13 cellular contexts compared by ENCODE assay signal in the genomic region with DNA sequence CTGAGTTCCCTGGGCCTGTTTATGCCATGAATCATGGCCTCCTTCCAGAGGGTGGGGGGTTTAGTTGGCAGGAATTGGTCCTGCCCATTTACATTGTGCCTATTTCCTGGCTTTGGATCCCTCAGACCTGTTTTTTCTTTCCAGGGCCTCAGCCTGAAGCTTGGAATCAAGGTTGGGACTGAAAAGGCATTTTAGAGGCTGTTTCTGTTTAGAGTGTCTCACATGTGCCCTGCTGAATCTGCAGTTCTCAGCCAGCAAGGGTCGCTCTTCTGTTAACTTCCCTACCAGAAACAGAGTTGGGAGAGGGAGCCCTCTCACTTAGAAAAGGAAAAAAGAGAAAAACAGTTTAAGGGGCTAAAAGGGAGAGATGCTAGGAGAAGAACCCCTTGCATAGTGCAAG.
DNase-seq lines count a peak whose midpoint lies in the region; ATAC-seq, FAIRE-seq and TF ChIP-seq lines count a peak whose summit lies in the region.
"Had no signal": no experiment of that assay in that cellular context is flagged by ENCODE, and none has a peak within 500 bp of the region (broad histone marks: within the 10 kb centered on the region; RNA-seq: fewer than 3 reads in every experiment).

No MANE protein-coding gene starts in this region.

- H3K9ac ChIP-seq in H1 (replicated peaks in 1 of 4; ENCODE audit: extremely low read depth in 1 of 4, low read depth in 3 of 4, low read length in 3 of 4) (no peak overlapping the region), mesenchymal stem cell (ENCODE audit: low read length) (no peak overlapping the region)

- H3K14ac ChIP-seq in H1 (ENCODE audit: insufficient read length): no peak overlapping the region
- H3K14ac ChIP-seq in mesenchymal stem cell (ENCODE audit: low read length in 2 of 2): no peak overlapping the region

- 67% methylated on average over 1 of the region's 1 CpG; no CpG with 5 or more reads in 1 of the 2 experiments for WGBS in H1 (ENCODE audit: extremely low coverage in 1 of 2, insufficient coverage in 1 of 2, insufficient read length in 1 of 2, insufficient replicate concordance in 2 of 2, low coverage in 1 of 2, low lambda C conversion rate in 2 of 2, missing lambda C conversion rate in 1 of 2), 2 experiments
- WGBS in mesenchymal stem cell: no CpG with 5 or more reads among the region's 1 CpG

- no peaks in the 10 kb centered on the region for H3K79me1 ChIP-seq in H1 (ENCODE audit: low read depth, low read length)
- H3K79me1 ChIP-seq in mesenchymal stem cell (replicated peaks; ENCODE audit: low read length, poor library complexity, severe bottlenecking): peaks cover 2% of the 10 kb centered on the region

- H3K36me3 ChIP-seq in H1 (ENCODE audit: control insufficient read depth in 2 of 4, insufficient read depth in 4 of 4, low read length in 3 of 4): no peaks in the 10 kb centered on the region
- peaks cover 0 to 15% of the 10 kb centered on the region in 2 experiments for H3K36me3 ChIP-seq in mesenchymal stem cell (ENCODE audit: control insufficient read depth in 1 of 2, insufficient read depth in 2 of 2, low read depth in 1 of 2, low read length in 2 of 2)
- H3K36me3 ChIP-seq: stomach had no signal

- TF ChIP-seq CTCF in H1 (IDR thresholded peaks at IDR 0.05; ENCODE audit: control extremely low read depth in 1 of 3, insufficient read depth in 1 of 3, low read depth in 1 of 3, low read length in 3 of 3): peak in 2 of 3 experiments; percentile 39 to 50; a peak in 3 of 4 replicates

- no peak for ATAC-seq in HG02642 (IDR thresholded peaks at IDR 0.05; ENCODE audit: poor library complexity, unreplicated experiment)
- ATAC-seq: activated CD8-positive, alpha-beta T cell treated with anti-CD3 and anti-CD28 coated beads, Interleukin-2, amount 10 ng/mL, durations not matched to agents 7 days and 5 days had no signal

- H2AK5ac ChIP-seq in H1 (ENCODE audit: low read depth, low read length) (no peak overlapping the region), mesenchymal stem cell (ENCODE audit: low read length, severe bottlenecking) (no peak overlapping the region)

- no peaks in the 10 kb centered on the region for H3K23me2 ChIP-seq in H1 (ENCODE audit: low read depth, low read length)

- H2BK15ac ChIP-seq in H1 (ENCODE audit: low read length) (no peak overlapping the region), mesenchymal stem cell (ENCODE audit: low read depth, poor library complexity, severe bottlenecking) (no peak overlapping the region)

- H3K27ac ChIP-seq in H1 (ENCODE audit: low read depth, low read length) (no peak overlapping the region), mesenchymal stem cell (ENCODE audit: low read length, poor library complexity, severe bottlenecking) (no peak overlapping the region)
- H3K27ac ChIP-seq: stomach had no signal

- CTCF ChIA-PET in H1 (lab: Charles Lee; ENCODE audit: partially characterized antibody): interaction anchor here (0.6 to 2.1 kb wide), 10 partner anchors 10 to 592 kb away, joined by 3 to 7 read pairs (median 4); no protein-coding TSS in a partner anchor

- FAIRE-seq in H1 (lab: Jason Lieb, UNC): no peak

- H3K4ac ChIP-seq in H1 (replicated peaks; ENCODE audit: insufficient read length, low read depth, low read length) (no peak overlapping the region), mesenchymal stem cell (ENCODE audit: low read depth in 1 of 2, low read length in 2 of 2) (peak overlapping the region in 1 of 2 experiments; percentile 24)

- POLR2A ChIA-PET in H1 (lab: Charles Lee; ENCODE audit: partially characterized antibody): no interaction called here

- H4K8ac ChIP-seq in H1 (ENCODE audit: extremely low read depth, insufficient read depth, low read length): no peak overlapping the region
- peak overlapping the region; percentile 36 for H4K8ac ChIP-seq in mesenchymal stem cell (ENCODE audit: low read length)

- H2BK5ac ChIP-seq in H1 (ENCODE audit: low read depth, low read length) (no peak overlapping the region; the same call in 1 of the 2 replicates), mesenchymal stem cell (ENCODE audit: low read depth, low read length, poor library complexity, severe bottlenecking) (no peak overlapping the region)

- H3K4me1 ChIP-seq in H1 (replicated peaks in 1 of 4; ENCODE audit: control insufficient read depth in 3 of 4, insufficient read depth in 4 of 4, low read length in 3 of 4) (peaks cover 0 to 3% (median 0%) of the 10 kb centered on the region in 4 experiments; a peak in 1 of 7 replicates), mesenchymal stem cell (ENCODE audit: control insufficient read depth, insufficient read depth, low read depth, low read length) (peaks cover 4% of the 10 kb centered on the region)
- H3K4me1 ChIP-seq: stomach had no signal

- H3K18ac ChIP-seq in H1 (ENCODE audit: extremely low read depth, low read length) (no peak overlapping the region), mesenchymal stem cell (ENCODE audit: low read depth in 1 of 2, low read length in 2 of 2) (no peak overlapping the region)

- H3K27me3 ChIP-seq in H1 (replicated peaks in 1 of 4; ENCODE audit: control insufficient read depth in 3 of 4, extremely low read depth in 1 of 4, insufficient read depth in 3 of 4, low read length in 3 of 4) (no peaks in the 10 kb centered on the region), mesenchymal stem cell (ENCODE audit: control insufficient read depth in 1 of 2, insufficient read depth in 1 of 2, low read length in 2 of 2) (no peaks in the 10 kb centered on the region)
- H3K27me3 ChIP-seq: stomach had no signal

- no peaks in the 10 kb centered on the region for H3K79me2 ChIP-seq in H1 (ENCODE audit: control insufficient read depth in 1 of 2, insufficient read depth in 2 of 2, low read length in 2 of 2)

- no peaks in the 10 kb centered on the region for H3K9me3 ChIP-seq in H1 (ENCODE audit: insufficient read depth in 2 of 2, low read depth in 1 of 2, low read length in 1 of 2)
- H3K9me3 ChIP-seq in mesenchymal stem cell (ENCODE audit: control insufficient read depth, low read length): no peaks in the 10 kb centered on the region
- H3K9me3 ChIP-seq: stomach had no signal

- no peak overlapping the region for H2BK20ac ChIP-seq in H1 (ENCODE audit: low read length)

- no peak for TF ChIP-seq POLR2A in H1 (IDR thresholded peaks at IDR 0.05; ENCODE audit: control extremely low read depth in 1 of 2, low read depth in 2 of 2, low read length in 2 of 2)

- H2AFZ ChIP-seq in H1 (ENCODE audit: low read length): peak overlapping the region; percentile 75; the same call in 1 of the 2 replicates
- H2AFZ ChIP-seq in mesenchymal stem cell (ENCODE audit: low read depth, low read length): no peak overlapping the region

- DNase-seq in ELR (ENCODE audit: low read depth): peak; percentile 27
- DNase-seq in NCI-H446 treated with DMSO at 0.1 percent for 48 hours (lab: John Stamatoyannopoulos, UW): peak; percentile 99
- DNase-seq in H1 (ENCODE audit: low read depth in 1 of 2, low spot score in 2 of 2): no peak
- peak; percentile 34 for DNase-seq in mesenchymal stem cell
- DNase-seq in SKM-1 (lab: John Stamatoyannopoulos, UW; ENCODE audit: unreplicated experiment): no peak
- DNase-seq in activated effector memory CD4-positive, alpha-beta T cell treated with anti-CD3 and anti-CD28 coated beads, Interleukin-2, amount 50 U/mL, for 16 hours: no peak
- DNase-seq in RPMI8226: no peak
- DNase-seq: activated CD8-positive, alpha-beta T cell treated with anti-CD3 and anti-CD28 coated beads, Interleukin-2, amount 10 ng/mL, durations not matched to agents 7 days and 5 days; GF-D8; NCI-H226; stimulated activated CD4-positive, alpha-beta T cell treated with anti-CD3 and anti-CD28 coated beads, Interleukin-1b, Interleukin-23, amount 100 ng/mL, for 48 hours; stomach had no signal

- TF ChIP-seq EP300 in H1 (IDR thresholded peaks at IDR 0.05; ENCODE audit: borderline replicate concordance in 1 of 2, low read depth in 2 of 2, low read length in 2 of 2): no peak

- H3K56ac ChIP-seq in H1 (replicated peaks; ENCODE audit: insufficient read length, low read depth, low read length): no peak overlapping the region

- H3K4me2 ChIP-seq in H1 (ENCODE audit: insufficient read depth in 1 of 2, low read depth in 2 of 2, low read length in 2 of 2): no peak overlapping the region
- no peak overlapping the region for H3K4me2 ChIP-seq in mesenchymal stem cell (ENCODE audit: low read length, poor library complexity, severe bottlenecking)

- H3K23ac ChIP-seq in H1 (ENCODE audit: insufficient read length) (no peak overlapping the region), mesenchymal stem cell (ENCODE audit: low read length in 2 of 2) (no peak overlapping the region)

- H4K20me1 ChIP-seq in H1 (replicated peaks in 1 of 2; ENCODE audit: control insufficient read depth in 1 of 2, insufficient read depth in 2 of 2, low read length in 2 of 2): no peaks in the 10 kb centered on the region

- H4K5ac ChIP-seq in H1 (ENCODE audit: insufficient read length, low read depth, low read length): no peak overlapping the region

- peak; percentile 63 to 67 for TF ChIP-seq RAD21 in H1 (IDR thresholded peaks at IDR 0.05 in 1 of 2, conservative IDR thresholded peaks at IDR 0.05 in 1 of 2; ENCODE audit: low read depth in 2 of 2, low read length in 2 of 2)

- H3K4me3 ChIP-seq in H1 (ENCODE audit: extremely low read depth in 1 of 4, insufficient read depth in 2 of 4, low read depth in 3 of 4, low read length in 4 of 4) (no peak overlapping the region), mesenchymal stem cell (ENCODE audit: insufficient read depth in 1 of 2, low read depth in 1 of 2, low read length in 2 of 2) (no peak overlapping the region)
- H3K4me3 ChIP-seq: stomach had no signal

- H2BK12ac ChIP-seq in H1 (ENCODE audit: low read depth, low read length) (no peak overlapping the region), mesenchymal stem cell (ENCODE audit: low read length in 2 of 2) (peak overlapping the region; percentile 14 to 18)

- H2BK120ac ChIP-seq in H1 (replicated peaks; ENCODE audit: low read depth, low read length) (no peak overlapping the region), mesenchymal stem cell (ENCODE audit: low read depth, low read length) (no peak overlapping the region)

- H4K91ac ChIP-seq in H1 (replicated peaks; ENCODE audit: insufficient read length, low read length) (no peak overlapping the region), mesenchymal stem cell (ENCODE audit: low read length) (no peak overlapping the region)

TF ChIP-seq in H1, 55 proteins besides CTCF, POLR2A, EP300 and RAD21 (continues in another document):
- TF ChIP-seq ASH2L (IDR thresholded peaks at IDR 0.05; ENCODE audit: low read length): no peak
- TF ChIP-seq PHF8 (conservative IDR thresholded peaks at IDR 0.05; ENCODE audit: low read depth, low read length): no peak
- no peak for TF ChIP-seq CREB1 (IDR thresholded peaks at IDR 0.05)
- no peak for TF ChIP-seq CBX5 (IDR thresholded peaks at IDR 0.05; ENCODE audit: low read depth, low read length)
- no peak for TF ChIP-seq SRF (IDR thresholded peaks at IDR 0.05; ENCODE audit: low read depth, low read length)
- TF ChIP-seq BRCA1 (IDR thresholded peaks at IDR 0.05; ENCODE audit: low read depth, low read length): no peak
- no peak for TF ChIP-seq TBP (IDR thresholded peaks at IDR 0.05; ENCODE audit: low read depth, low read length)
- no peak for TF ChIP-seq JUN (IDR thresholded peaks at IDR 0.05; ENCODE audit: low read depth, low read length)
- TF ChIP-seq POLR2AphosphoS5 (IDR thresholded peaks at IDR 0.05; ENCODE audit: low read depth, low read length): no peak
- TF ChIP-seq TCF12 (IDR thresholded peaks at IDR 0.05; ENCODE audit: low read depth, low read length): no peak

Comparison
In these comparisons a context has a peak if more than half of its experiments do, and no peak if none do; other contexts are left out.
1. DNase-seq: peak in ELR (single experiment), NCI-H446 treated with DMSO at 0.1 percent for 48 hours (single experiment) and mesenchymal stem cell (single experiment); none in H1 (0 of 2), SKM-1 (single experiment), activated effector memory CD4-positive, alpha-beta T cell treated with anti-CD3 and anti-CD28 coated beads, Interleukin-2, amount 50 U/mL, for 16 hours (single experiment) and RPMI8226 (single experiment).